Comparison of ENCODE assay signal across 8 cellular contexts in the genomic region with DNA sequence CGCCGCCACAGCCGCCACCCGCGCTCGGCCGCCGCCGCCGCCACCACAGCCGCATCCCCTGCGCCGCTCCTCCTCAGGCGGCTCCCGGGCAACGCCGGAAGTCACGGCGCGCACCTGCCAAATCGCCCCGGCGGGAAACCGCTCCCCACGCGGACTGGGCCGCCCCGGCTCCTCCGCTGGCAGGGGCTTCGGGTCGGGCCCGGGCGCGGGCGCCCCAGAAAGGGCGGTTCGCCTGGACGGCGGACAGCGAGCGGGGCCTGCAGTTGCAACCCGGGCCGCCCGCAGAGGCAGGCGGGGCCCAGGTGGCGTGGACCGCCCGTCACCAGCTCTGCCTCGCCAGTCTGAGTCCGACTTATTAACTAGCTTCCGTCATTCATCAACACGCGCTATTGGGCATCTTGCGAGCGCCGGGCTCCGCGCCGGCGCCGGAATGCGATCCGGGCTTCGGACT. TPM values are rescaled to one million over a fixed set of nuclear protein-coding genes. Genes with fewer than 3 reads are reported as not detected.
DNase-seq lines count a peak whose midpoint lies in the region; ATAC-seq and TF ChIP-seq lines count a peak whose summit lies in the region.

A gene with protein sequence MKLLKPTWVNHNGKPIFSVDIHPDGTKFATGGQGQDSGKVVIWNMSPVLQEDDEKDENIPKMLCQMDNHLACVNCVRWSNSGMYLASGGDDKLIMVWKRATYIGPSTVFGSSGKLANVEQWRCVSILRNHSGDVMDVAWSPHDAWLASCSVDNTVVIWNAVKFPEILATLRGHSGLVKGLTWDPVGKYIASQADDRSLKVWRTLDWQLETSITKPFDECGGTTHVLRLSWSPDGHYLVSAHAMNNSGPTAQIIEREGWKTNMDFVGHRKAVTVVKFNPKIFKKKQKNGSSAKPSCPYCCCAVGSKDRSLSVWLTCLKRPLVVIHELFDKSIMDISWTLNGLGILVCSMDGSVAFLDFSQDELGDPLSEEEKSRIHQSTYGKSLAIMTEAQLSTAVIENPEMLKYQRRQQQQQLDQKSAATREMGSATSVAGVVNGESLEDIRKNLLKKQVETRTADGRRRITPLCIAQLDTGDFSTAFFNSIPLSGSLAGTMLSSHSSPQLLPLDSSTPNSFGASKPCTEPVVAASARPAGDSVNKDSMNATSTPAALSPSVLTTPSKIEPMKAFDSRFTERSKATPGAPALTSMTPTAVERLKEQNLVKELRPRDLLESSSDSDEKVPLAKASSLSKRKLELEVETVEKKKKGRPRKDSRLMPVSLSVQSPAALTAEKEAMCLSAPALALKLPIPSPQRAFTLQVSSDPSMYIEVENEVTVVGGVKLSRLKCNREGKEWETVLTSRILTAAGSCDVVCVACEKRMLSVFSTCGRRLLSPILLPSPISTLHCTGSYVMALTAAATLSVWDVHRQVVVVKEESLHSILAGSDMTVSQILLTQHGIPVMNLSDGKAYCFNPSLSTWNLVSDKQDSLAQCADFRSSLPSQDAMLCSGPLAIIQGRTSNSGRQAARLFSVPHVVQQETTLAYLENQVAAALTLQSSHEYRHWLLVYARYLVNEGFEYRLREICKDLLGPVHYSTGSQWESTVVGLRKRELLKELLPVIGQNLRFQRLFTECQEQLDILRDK (minus strand): TSS at position 93 of the 451 bp plus-strand sequence. CDS start 257 bp downstream, outside the sequence.

- peak within 1 kb of the TSS; percentile 90 for H3K4me3 ChIP-seq in HL-60 (replicated peaks; ENCODE audit: insufficient read depth, low read length)
- H3K4me3 ChIP-seq in esophagus muscularis mucosa: peak within 1 kb of the TSS; percentile 82 to 98 (median 92)

- 4% methylated on average over 5 of the region's 64 CpGs for WGBS in esophagus muscularis mucosa

- ATAC-seq in GM19463 (IDR thresholded peaks at IDR 0.05; ENCODE audit: unreplicated experiment): peak; percentile 47
- peak; percentile 79 for ATAC-seq in stimulated activated effector memory CD8-positive, alpha-beta T cell treated with anti-CD3 and anti-CD28 coated beads, Interleukin-12 subunit alpha, Interleukin-12 subunit beta, amount 100 ng/mL, for 72 hours

- DNase-seq in CMK (ENCODE audit: low read depth) (peak; percentile 43), HL-60 (ENCODE audit: low read depth in 1 of 2, low spot score in 1 of 2) (peak; percentile 57 to 84), OCI-M1 (lab: John Stamatoyannopoulos, UW) (peak; percentile 92), esophagus muscularis mucosa (ENCODE audit: extremely low spot score) (no peak), myocyte (ENCODE audit: low read depth) (peak; percentile 81)
- peak; percentile 95 for DNase-seq in activated T-cell treated with anti-CD3 and anti-CD28 coated beads, Interleukin-2, amount 50 U/mL, for 1 hour
- DNase-seq in stimulated activated effector memory CD8-positive, alpha-beta T cell treated with anti-CD3 and anti-CD28 coated beads, Interleukin-12 subunit alpha, Interleukin-12 subunit beta, amount 100 ng/mL, for 72 hours (ENCODE audit: low spot score in 2 of 2): peak; percentile 95 to 98

- peak within 1 kb of the TSS; percentile 92 for H3K27ac Mint-ChIP-seq in stimulated activated effector memory CD8-positive, alpha-beta T cell treated with anti-CD3 and anti-CD28 coated beads, Interleukin-12 subunit alpha, Interleukin-12 subunit beta, amount 100 ng/mL, for 72 hours

- TF ChIP-seq POLR2A in esophagus muscularis mucosa (IDR thresholded peaks at IDR 0.05; ENCODE audit: low read depth): no peak

- TF ChIP-seq EP300 in esophagus muscularis mucosa (IDR thresholded peaks at IDR 0.05): no peak

- H3K9me3 ChIP-seq in esophagus muscularis mucosa: no peaks in the 10 kb centered on the region

- H3K4me1 Mint-ChIP-seq in stimulated activated effector memory CD8-positive, alpha-beta T cell treated with anti-CD3 and anti-CD28 coated beads, Interleukin-12 subunit alpha, Interleukin-12 subunit beta, amount 100 ng/mL, for 72 hours: peaks cover 52% of the 10 kb centered on the region

- peaks cover 66% of the 10 kb centered on the region for H3K36me3 Mint-ChIP-seq in stimulated activated effector memory CD8-positive, alpha-beta T cell treated with anti-CD3 and anti-CD28 coated beads, Interleukin-12 subunit alpha, Interleukin-12 subunit beta, amount 100 ng/mL, for 72 hours

- peak within 1 kb of the TSS; percentile 98 for H3K27ac ChIP-seq in HL-60 (replicated peaks)
- peak within 1 kb of the TSS; percentile 92 to 99 (median 98) for H3K27ac ChIP-seq in esophagus muscularis mucosa (replicated peaks in 1 of 4)

- intact Hi-C loops in esophagus muscularis mucosa (cut with DNase I): loop anchor here (5.0 kb wide), 2 partner anchors 41 to 254 kb away; partner anchors contain the start of gene SLC25A1

- no peak for TF ChIP-seq CTCF in HL-60 (IDR thresholded peaks at IDR 0.05; ENCODE audit: insufficient read depth, low read length)
- no peak for TF ChIP-seq CTCF in esophagus muscularis mucosa (IDR thresholded peaks at IDR 0.05)

- H3K9me3 Mint-ChIP-seq in stimulated activated effector memory CD8-positive, alpha-beta T cell treated with anti-CD3 and anti-CD28 coated beads, Interleukin-12 subunit alpha, Interleukin-12 subunit beta, amount 100 ng/mL, for 72 hours: no peaks in the 10 kb centered on the region

- H3K36me3 ChIP-seq in esophagus muscularis mucosa: peaks cover 10 to 25% (median 21%) of the 10 kb centered on the region in 4 donors

- H3K27me3 ChIP-seq in HL-60 (ENCODE audit: insufficient read depth, poor library complexity, severe bottlenecking): no peaks in the 10 kb centered on the region
- no peaks in the 10 kb centered on the region for H3K27me3 ChIP-seq in esophagus muscularis mucosa

- H3K4me1 ChIP-seq in esophagus muscularis mucosa: peaks cover 30 to 45% (median 38%) of the 10 kb centered on the region in 4 donors

- peak within 1 kb of the TSS; percentile 79 for H3K4me3 Mint-ChIP-seq in stimulated activated effector memory CD8-positive, alpha-beta T cell treated with anti-CD3 and anti-CD28 coated beads, Interleukin-12 subunit alpha, Interleukin-12 subunit beta, amount 100 ng/mL, for 72 hours

RNA-seq across cellular contexts. Expression of the gene that starts here (rescaled TPM):
- total RNA-seq in esophagus muscularis mucosa: 10 to 100 TPM; 22.0 to 31.6 (median 26.5) TPM
- 14.7 and 16.4 TPM in 2 replicates for total RNA-seq in myocyte
- 22.4 TPM for polyA plus RNA-seq in myocyte (2012)
